1 cellular context compared by ENCODE assay signal in the genomic region with DNA sequence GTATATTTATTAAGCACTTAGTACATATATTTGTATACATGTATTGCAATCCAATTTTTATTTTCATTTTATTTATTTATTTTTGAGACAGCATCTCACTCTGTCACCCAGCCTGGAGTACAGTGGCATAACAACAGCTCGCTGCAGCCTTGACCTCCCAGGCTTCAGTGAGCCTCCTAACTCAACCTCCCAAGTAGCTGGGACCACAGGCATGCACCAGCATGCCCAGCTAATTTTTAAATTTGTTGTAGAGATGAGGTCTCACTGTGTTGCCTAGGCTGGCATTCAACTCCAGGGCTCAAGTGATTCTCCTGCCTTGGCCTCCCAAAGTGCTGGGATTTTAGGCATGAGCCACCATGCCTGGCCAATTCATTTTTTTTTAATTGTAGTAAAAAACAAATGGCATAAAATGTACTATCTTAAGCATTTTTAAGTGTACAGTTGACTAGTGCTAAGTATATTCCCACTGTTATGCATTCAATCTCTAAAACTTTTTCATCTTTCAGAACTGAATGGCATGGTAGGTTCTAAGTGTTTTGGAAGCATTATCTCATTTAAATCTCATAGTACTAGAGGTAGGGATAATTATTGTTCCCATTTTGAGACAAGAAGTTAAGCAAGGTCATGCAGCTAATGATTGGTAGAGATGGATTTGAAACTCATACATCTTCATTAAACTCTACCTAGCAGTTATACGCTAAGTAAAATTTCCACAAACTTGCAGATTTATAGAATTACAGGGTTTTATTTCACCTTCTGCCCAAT.
TF ChIP-seq lines count a peak whose summit lies in the region.

No MANE protein-coding gene starts in this region.

TF ChIP-seq in HEK293, 187 proteins besides CTCF, POLR2A, EP300 and RAD21 (continued from another document):
- TF ChIP-seq, protein P1, sequence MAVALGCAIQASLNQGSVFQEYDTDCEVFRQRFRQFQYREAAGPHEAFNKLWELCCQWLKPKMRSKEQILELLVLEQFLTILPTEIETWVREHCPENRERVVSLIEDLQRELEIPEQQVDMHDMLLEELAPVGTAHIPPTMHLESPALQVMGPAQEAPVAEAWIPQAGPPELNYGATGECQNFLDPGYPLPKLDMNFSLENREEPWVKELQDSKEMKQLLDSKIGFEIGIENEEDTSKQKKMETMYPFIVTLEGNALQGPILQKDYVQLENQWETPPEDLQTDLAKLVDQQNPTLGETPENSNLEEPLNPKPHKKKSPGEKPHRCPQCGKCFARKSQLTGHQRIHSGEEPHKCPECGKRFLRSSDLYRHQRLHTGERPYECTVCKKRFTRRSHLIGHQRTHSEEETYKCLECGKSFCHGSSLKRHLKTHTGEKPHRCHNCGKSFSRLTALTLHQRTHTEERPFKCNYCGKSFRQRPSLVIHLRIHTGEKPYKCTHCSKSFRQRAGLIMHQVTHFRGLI (tag by site-specific recombination; IDR thresholded peaks at IDR 0.05), result no peak
- TF ChIP-seq ZNF184 (tag by site-specific recombination; IDR thresholded peaks at IDR 0.05), result no peak
- no peak for TF ChIP-seq ZNF146 (tag by site-specific recombination; IDR thresholded peaks at IDR 0.05)
- TF ChIP-seq ZNF664 (tag by site-specific recombination; IDR thresholded peaks at IDR 0.05), result peak; percentile 93
- TF ChIP-seq BCL11B (tag by site-specific recombination; IDR thresholded peaks at IDR 0.05; ENCODE audit: low read depth), result no peak
